In genomic region chr2:165423081-165423480, GRCh38 we compare ENCODE assay signal across 21 cellular contexts. TPM values are rescaled to one million over a fixed set of nuclear protein-coding genes. Genes with fewer than 3 reads are reported as not detected.
A peak's percentile ranks its signal among the peaks of the same experiment; 100 is the strongest.
DNase-seq lines count a peak whose midpoint lies in the region; ATAC-seq, FAIRE-seq and TF ChIP-seq lines count a peak whose summit lies in the region.
"Had no signal": no experiment of that assay in that cellular context is flagged by ENCODE, and none has a peak within 500 bp of the region (broad histone marks: within the 10 kb centered on the region; RNA-seq: fewer than 3 reads in every experiment).

No MANE protein-coding gene starts in this region.

- H3K18ac ChIP-seq in H1 (ENCODE audit: extremely low read depth, low read length) = no peak overlapping the region

- no peak overlapping the region for H3K56ac ChIP-seq in H1 (replicated peaks; ENCODE audit: insufficient read length, low read depth, low read length)

- H3K27ac ChIP-seq in HUES64 (ENCODE audit: low read depth, low read length) (peak overlapping the region; percentile 32; the same call in 1 of the 2 replicates), H1 (ENCODE audit: low read depth, low read length) (no peak overlapping the region)
- H3K27ac ChIP-seq: 22Rv1, A549, BLaER1, GM23248, KMS-11 had no signal

- no peaks in the 10 kb centered on the region for H3K36me3 ChIP-seq in HUES64 (ENCODE audit: insufficient read depth, low read length)
- no peaks in the 10 kb centered on the region for H3K36me3 ChIP-seq in H1 (ENCODE audit: control insufficient read depth in 2 of 4, insufficient read depth in 4 of 4, low read length in 3 of 4)
- H3K36me3 ChIP-seq: BLaER1 had no signal

- peak; percentile 40 for DNase-seq in ELF-1 (ENCODE audit: low read depth, low spot score)
- no peak for DNase-seq in H1 (ENCODE audit: low read depth in 1 of 2, low spot score in 2 of 2)
- DNase-seq in glomerular visceral epithelial cell (ENCODE audit: extremely low spot score) = no peak
- DNase-seq in DMS53 (lab: John Stamatoyannopoulos, UW) = no peak
- DNase-seq: CD4-positive, alpha-beta memory T cell; DMS153; DMS79 treated with DMSO at 0.1 percent for 48 hours; GM23248; H7 had no signal

- no peaks in the 10 kb centered on the region for H3K79me1 ChIP-seq in H1 (ENCODE audit: low read depth, low read length)

- ATAC-seq in HG03565 (IDR thresholded peaks at IDR 0.05; ENCODE audit: unreplicated experiment) (no peak), GM19467 (IDR thresholded peaks at IDR 0.05; ENCODE audit: unreplicated experiment) (no peak)
- ATAC-seq: A549 had no signal

- no peak overlapping the region for H2AK5ac ChIP-seq in H1 (ENCODE audit: low read depth, low read length)

- H2BK20ac ChIP-seq in H1 (ENCODE audit: low read length) = peak overlapping the region; percentile 96

- H3K9ac ChIP-seq in HUES64 (ENCODE audit: low read depth, low read length) (no peak overlapping the region), H1 (replicated peaks in 1 of 4; ENCODE audit: extremely low read depth in 1 of 4, low read depth in 3 of 4, low read length in 3 of 4) (no peak overlapping the region)
- H3K9ac ChIP-seq: BLaER1, GM23248, KMS-11 had no signal

- peaks cover 15% of the 10 kb centered on the region; the same call in 1 of the 2 replicates for H3K9me3 ChIP-seq in HUES64 (ENCODE audit: insufficient read depth, low read depth, low read length)
- H3K9me3 ChIP-seq in H1 (ENCODE audit: insufficient read depth in 2 of 2, low read depth in 1 of 2, low read length in 1 of 2) = peaks cover 8 to 17% of the 10 kb centered on the region in 2 experiments; a peak in 3 of 4 replicates
- peaks cover 2% of the 10 kb centered on the region for H3K9me3 ChIP-seq in iPS-18c (ENCODE audit: control insufficient read depth, insufficient read depth, low read length)
- H3K9me3 ChIP-seq: A549 had no signal

- no peak for TF ChIP-seq RAD21 in H1 (IDR thresholded peaks at IDR 0.05 in 1 of 2, conservative IDR thresholded peaks at IDR 0.05 in 1 of 2; ENCODE audit: low read depth in 2 of 2, low read length in 2 of 2)

- 0 out of 2 replicates have a peak overlapping the region, but pooled peaks have one; percentile 64 for H2BK12ac ChIP-seq in H1 (ENCODE audit: low read depth, low read length)

- H3K23ac ChIP-seq in H1 (ENCODE audit: insufficient read length) = no peak overlapping the region

- no peak for TF ChIP-seq POLR2A in H1 (IDR thresholded peaks at IDR 0.05; ENCODE audit: control extremely low read depth in 1 of 2, low read depth in 2 of 2, low read length in 2 of 2)

- H3K4me3 ChIP-seq in HUES64 (ENCODE audit: low read length) = no peak overlapping the region
- H3K4me3 ChIP-seq in H1 (ENCODE audit: extremely low read depth in 1 of 4, insufficient read depth in 2 of 4, low read depth in 3 of 4, low read length in 4 of 4) = no peak overlapping the region
- H3K4me3 ChIP-seq in iPS-18c (ENCODE audit: insufficient read depth, low read depth, low read length) = peak overlapping the region; percentile 15; the same call in 1 of the 2 replicates
- H3K4me3 ChIP-seq: A549, BLaER1, GM23248 had no signal

- H2BK120ac ChIP-seq in H1 (replicated peaks; ENCODE audit: low read depth, low read length) = no peak overlapping the region

- no peak overlapping the region for H2AFZ ChIP-seq in H1 (ENCODE audit: low read length)
- H2AFZ ChIP-seq: GM23248 had no signal

- H4K8ac ChIP-seq in H1 (ENCODE audit: extremely low read depth, insufficient read depth, low read length) = no peak overlapping the region

- CTCF ChIA-PET in H1 (lab: Charles Lee; ENCODE audit: partially characterized antibody) = interaction anchor here (1.5 kb wide), 1 partner anchor 10 kb away, joined by 9 read pairs; no protein-coding TSS in a partner anchor

- POLR2A ChIA-PET in H1 (lab: Charles Lee; ENCODE audit: partially characterized antibody) = no interaction called here

- TF ChIP-seq CTCF in H1 (IDR thresholded peaks at IDR 0.05; ENCODE audit: control extremely low read depth in 1 of 3, insufficient read depth in 1 of 3, low read depth in 1 of 3, low read length in 3 of 3) = no peak

- 67% methylated on average over 3 of the region's 3 CpGs for WGBS in HUES64
- WGBS in H1 (ENCODE audit: extremely low coverage in 1 of 2, insufficient coverage in 1 of 2, insufficient read length in 1 of 2, insufficient replicate concordance in 2 of 2, low coverage in 1 of 2, low lambda C conversion rate in 2 of 2, missing lambda C conversion rate in 1 of 2), 2 experiments = 95% methylated on average over 3 of the region's 3 CpGs; no CpG with 5 or more reads in 1 of the 2 experiments

- FAIRE-seq in H1 (lab: Jason Lieb, UNC) = no peak
- FAIRE-seq: A549, G401.6, GM12891, GM19239 had no signal

- no peak overlapping the region for H4K5ac ChIP-seq in H1 (ENCODE audit: insufficient read length, low read depth, low read length)

- H3K79me2 ChIP-seq in H1 (ENCODE audit: control insufficient read depth in 1 of 2, insufficient read depth in 2 of 2, low read length in 2 of 2) = no peaks in the 10 kb centered on the region

- no peak overlapping the region for H3K14ac ChIP-seq in H1 (ENCODE audit: insufficient read length)

- H3K23me2 ChIP-seq in H1 (ENCODE audit: low read depth, low read length) = no peaks in the 10 kb centered on the region

- TF ChIP-seq EP300 in H1 (IDR thresholded peaks at IDR 0.05; ENCODE audit: borderline replicate concordance in 1 of 2, low read depth in 2 of 2, low read length in 2 of 2) = no peak

- H2BK15ac ChIP-seq in H1 (ENCODE audit: low read length) = no peak overlapping the region

- H3K27me3 ChIP-seq in HUES64 (ENCODE audit: insufficient read depth, low read length) = no peaks in the 10 kb centered on the region
- H3K27me3 ChIP-seq in H1 (replicated peaks in 1 of 4; ENCODE audit: control insufficient read depth in 3 of 4, extremely low read depth in 1 of 4, insufficient read depth in 3 of 4, low read length in 3 of 4) = no peaks in the 10 kb centered on the region
- H3K27me3 ChIP-seq: BLaER1 had no signal

- H4K91ac ChIP-seq in H1 (replicated peaks; ENCODE audit: insufficient read length, low read length) = peak overlapping the region; percentile 80

- peak overlapping the region; percentile 69; the same call in 1 of the 2 replicates for H2BK5ac ChIP-seq in H1 (ENCODE audit: low read depth, low read length)

- H4K20me1 ChIP-seq in H1 (replicated peaks in 1 of 2; ENCODE audit: control insufficient read depth in 1 of 2, insufficient read depth in 2 of 2, low read length in 2 of 2) = no peaks in the 10 kb centered on the region
- H4K20me1 ChIP-seq: BLaER1 had no signal

- H3K4me2 ChIP-seq in H1 (ENCODE audit: insufficient read depth in 1 of 2, low read depth in 2 of 2, low read length in 2 of 2) = no peak overlapping the region
- H3K4me2 ChIP-seq: A549, BLaER1, KMS-11 had no signal

- no peak overlapping the region for H3K4ac ChIP-seq in H1 (replicated peaks; ENCODE audit: insufficient read length, low read depth, low read length)

- H3K4me1 ChIP-seq in HUES64 (ENCODE audit: insufficient read depth, low read length) (no peaks in the 10 kb centered on the region), H1 (replicated peaks in 1 of 4; ENCODE audit: control insufficient read depth in 3 of 4, insufficient read depth in 4 of 4, low read length in 3 of 4) (peaks cover 0 to 2% (median 0%) of the 10 kb centered on the region in 4 experiments; a peak in 1 of 7 replicates)
- H3K4me1 ChIP-seq: A549 had no signal

TF ChIP-seq in H1, 55 proteins besides CTCF, POLR2A, EP300 and RAD21 (continues in another document):
- TF ChIP-seq GTF2F1 (IDR thresholded peaks at IDR 0.05; ENCODE audit: borderline replicate concordance, low read depth, low read length) (no peak), GABPA (IDR thresholded peaks at IDR 0.05; ENCODE audit: borderline replicate concordance, insufficient read depth, low read length) (no peak), CEBPB (IDR thresholded peaks at IDR 0.05; ENCODE audit: low read depth, low read length) (no peak)

RNA-seq across cellular contexts. Expression of gene CSRNP3, which starts 46.4 kb away (rescaled TPM):
- 2.0 TPM for polyA plus RNA-seq in HUES64 (2013, experiment 1 of 2)
- polyA plus RNA-seq in HUES64 (2013, experiment 2 of 2) = 5.5 TPM
- total RNA-seq in H1 (2021; fragmentation: NEBNext Ultra II Directional; extraction: Animal tissue kit (Norgen Biotek cat#: 25700)) = 6.5 and 6.7 TPM in 2 replicates
- 0.61 and 1.3 TPM in 2 replicates for polyA plus RNA-seq in H1 (2011; rRNA removed)
- polyA plus RNA-seq in H1 (2011; cell fraction: cytosol; rRNA removed) = 1.4 TPM
- polyA plus RNA-seq in H1 (2011; cell fraction: nucleus; rRNA removed) = 1.8 TPM
- 2.5 to 5.8 TPM (median 2.7 TPM) in 4 replicates for polyA plus RNA-seq in H1 (2012, experiment 1 of 2)
- 5.9 TPM for polyA plus RNA-seq in H1 (2012, experiment 2 of 2)
- 3.0 TPM for polyA plus RNA-seq in H1 (2013, experiment 1 of 2)
- polyA plus RNA-seq in H1 (2013, experiment 2 of 2) = 2.1 TPM
- 12.1 and 13.0 TPM in 2 replicates for polyA minus RNA-seq in H1 (2011; rRNA and poly(A)+ RNA removed)
- 1.1 TPM for polyA minus RNA-seq in H1 (2011; cell fraction: cytosol; rRNA and poly(A)+ RNA removed)
- polyA minus RNA-seq in H1 (2011; cell fraction: nucleus; rRNA and poly(A)+ RNA removed) = 17.9 TPM
- total RNA-seq: CD4-positive, alpha-beta memory T cell had no signal
- polyA plus RNA-seq: CD14-positive monocyte; CD4-positive, alpha-beta memory T cell had no signal
